8 cellular contexts compared by ENCODE assay signal in the genomic region with DNA sequence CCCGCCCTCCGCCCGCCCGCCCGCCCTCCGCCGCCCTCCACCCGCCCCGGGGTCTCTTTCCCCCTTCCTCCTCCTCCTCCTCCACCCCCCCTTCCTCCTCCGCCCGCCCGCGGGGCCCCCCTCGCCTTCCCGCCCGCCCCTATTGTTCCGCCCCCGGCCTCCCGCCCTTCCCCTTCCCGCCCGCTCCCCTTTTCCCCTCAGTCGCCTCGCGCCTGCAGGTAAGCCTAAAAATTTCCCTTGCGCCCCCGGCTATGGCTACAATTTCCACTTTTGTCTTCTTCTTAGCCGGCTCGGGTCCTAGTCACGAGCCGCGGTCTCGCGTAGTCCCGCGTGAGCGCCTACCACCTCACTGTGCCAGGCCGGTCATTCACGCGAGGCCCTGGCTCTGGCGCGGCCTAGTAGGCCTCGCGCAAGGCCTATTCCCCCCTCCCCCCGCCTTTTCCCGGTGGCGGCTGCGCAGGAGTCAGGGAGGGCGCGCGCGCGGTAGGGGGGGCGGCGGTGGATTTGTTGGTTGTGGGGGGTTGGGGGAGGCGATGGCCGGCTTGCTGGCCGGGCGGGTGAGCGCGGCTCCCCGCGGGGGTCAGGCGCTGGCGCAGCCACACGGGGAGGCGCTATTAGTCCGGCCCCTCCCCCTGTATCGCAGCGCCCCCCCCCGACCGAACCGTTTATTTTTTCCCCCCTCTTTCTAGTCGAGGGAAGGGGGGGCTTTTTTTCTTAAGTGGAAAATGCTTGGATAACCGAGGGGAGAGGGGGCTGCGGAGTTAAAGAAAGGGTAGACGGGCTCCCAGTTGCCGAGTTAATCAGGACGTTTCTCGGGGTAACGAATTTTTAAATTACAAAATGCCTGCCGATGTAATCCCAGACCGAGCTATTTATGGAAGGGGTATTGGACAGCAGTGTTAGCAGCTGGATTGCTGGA. TPM values are rescaled to one million over a fixed set of nuclear protein-coding genes. Genes with fewer than 3 reads are reported as not detected.
DNase-seq lines count a peak whose midpoint lies in the region; ATAC-seq and TF ChIP-seq lines count a peak whose summit lies in the region.

No MANE protein-coding gene starts in this region.

- POLR2A ChIA-PET in Caco-2 (lab: Charles Lee) = interaction anchor here (0.5 kb wide), 1 partner anchor 272 kb away, joined by 5 read pairs; no protein-coding TSS in a partner anchor

- H3K4me3 ChIP-seq in Caco-2 (ENCODE audit: low read depth, low read length) = peak overlapping the region; percentile 89

- H3K9me3 ChIP-seq in Caco-2 = no peaks in the 10 kb centered on the region

- CTCF ChIA-PET in Caco-2 (lab: Charles Lee) = interaction anchor here (0.7 to 1.0 kb wide), 2 partner anchors 23 to 27 kb away, joined by 3 read pairs; no protein-coding TSS in a partner anchor

- H3K4me1 Mint-ChIP-seq in Caco-2 (ENCODE audit: low read depth, unreplicated experiment) = peaks cover 26% of the 10 kb centered on the region
- peaks cover 36% of the 10 kb centered on the region for H3K4me1 Mint-ChIP-seq in activated CD4-positive, alpha-beta T cell treated with anti-CD3 and anti-CD28 coated beads, Interleukin-2, amount 10 ng/mL, durations not matched to agents 24 days and 14 days

- H3K27me3 Mint-ChIP-seq in Caco-2 (ENCODE audit: insufficient read depth, unreplicated experiment) = no peaks in the 10 kb centered on the region
- H3K27me3 Mint-ChIP-seq in activated CD4-positive, alpha-beta T cell treated with anti-CD3 and anti-CD28 coated beads, Interleukin-2, amount 10 ng/mL, durations not matched to agents 24 days and 14 days = no peaks in the 10 kb centered on the region

- peak; percentile 90 to 91 for DNase-seq in Caco-2
- peak; percentile 88 for DNase-seq in NCI-H226
- peak; percentile 92 for DNase-seq in activated CD4-positive, alpha-beta T cell treated with anti-CD3 and anti-CD28 coated beads, Interleukin-2, amount 10 ng/mL, durations not matched to agents 24 days and 14 days
- DNase-seq in left colon = peak; percentile 87 to 88
- DNase-seq in stimulated activated CD4-positive, alpha-beta T cell treated with anti-CD3 and anti-CD28 coated beads, Interleukin-15, amount 100 ng/mL, for 48 hours (ENCODE audit: low read depth in 2 of 2) = peak; percentile 54 to 58

- H3K4me1 ChIP-seq in Caco-2 = peaks cover 18% of the 10 kb centered on the region

- peak overlapping the region; percentile 79 for H3K4me3 Mint-ChIP-seq in Caco-2 (ENCODE audit: unreplicated experiment)
- peak overlapping the region; percentile 99 for H3K4me3 Mint-ChIP-seq in activated CD4-positive, alpha-beta T cell treated with anti-CD3 and anti-CD28 coated beads, Interleukin-2, amount 10 ng/mL, durations not matched to agents 24 days and 14 days

- H3K36me3 Mint-ChIP-seq in Caco-2 (ENCODE audit: insufficient read depth, unreplicated experiment) = peaks cover 76% of the 10 kb centered on the region
- peaks cover 53% of the 10 kb centered on the region for H3K36me3 Mint-ChIP-seq in activated CD4-positive, alpha-beta T cell treated with anti-CD3 and anti-CD28 coated beads, Interleukin-2, amount 10 ng/mL, durations not matched to agents 24 days and 14 days (ENCODE audit: low read depth)

- peak overlapping the region; percentile 95 for H3K27ac ChIP-seq in cingulate gyrus (ENCODE audit: low read depth, low read length)

- peaks cover 8% of the 10 kb centered on the region for H3K36me3 ChIP-seq in Caco-2 (ENCODE audit: control insufficient read depth, insufficient read depth, low read length)

- H3K9me3 Mint-ChIP-seq in Caco-2 (ENCODE audit: unreplicated experiment) = no peaks in the 10 kb centered on the region
- H3K9me3 Mint-ChIP-seq in activated CD4-positive, alpha-beta T cell treated with anti-CD3 and anti-CD28 coated beads, Interleukin-2, amount 10 ng/mL, durations not matched to agents 24 days and 14 days = no peaks in the 10 kb centered on the region

- BruUV-seq in Caco-2 (replicated peaks; lab: Mats Ljungman, UMichigan) = no TSS peak

- intact Hi-C loops in Caco-2 (cut with micrococcal nuclease; ENCODE audit: unreplicated experiment) (no loop called here), left colon (cut with DNase I, micrococcal nuclease) (no loop called here)
- intact Hi-C loops in activated CD4-positive, alpha-beta T cell treated with anti-CD3 and anti-CD28 coated beads, Interleukin-2, amount 10 ng/mL, durations not matched to agents 24 days and 14 days (cut with micrococcal nuclease) = loop anchor here (1.0 to 5.0 kb wide), 4 partner anchors 48 to 445 kb away; a partner anchor contains a TSS

- peak; percentile 15 to 45 for TF ChIP-seq CTCF in Caco-2 (IDR thresholded peaks at IDR 0.05; ENCODE audit: insufficient read depth in 1 of 2, low read depth in 1 of 2, low read length in 1 of 2, severe bottlenecking in 1 of 2, unreplicated experiment in 1 of 2)

- peak; percentile 34 for ATAC-seq in HG02642 (IDR thresholded peaks at IDR 0.05; ENCODE audit: poor library complexity, unreplicated experiment)
- peak; percentile 65 for ATAC-seq in left colon
- ATAC-seq in HG03095 (IDR thresholded peaks at IDR 0.05; ENCODE audit: unreplicated experiment) = no peak

- H3K27ac Mint-ChIP-seq in Caco-2 (ENCODE audit: unreplicated experiment) = peak overlapping the region; percentile 94
- H3K27ac Mint-ChIP-seq in activated CD4-positive, alpha-beta T cell treated with anti-CD3 and anti-CD28 coated beads, Interleukin-2, amount 10 ng/mL, durations not matched to agents 24 days and 14 days = peak overlapping the region; percentile 100

- H3K27me3 ChIP-seq in Caco-2 (replicated peaks; ENCODE audit: control insufficient read depth, insufficient read depth, low read length) = no peaks in the 10 kb centered on the region

RNA-seq across cellular contexts. Expression of a gene that starts 0.5 kb away (rescaled TPM):
- total RNA-seq in Caco-2 (2022) = 1,036 and 1,143 TPM in 2 replicates
- total RNA-seq in activated CD4-positive, alpha-beta T cell treated with anti-CD3 and anti-CD28 coated beads, Interleukin-2, amount 10 ng/mL, durations not matched to agents 24 days and 14 days = 942 and 960 TPM in 2 replicates
- total RNA-seq in left colon = 100 to 1,000 TPM; 586 to 592 TPM

RNA-seq across cellular contexts. Expression of a gene that starts 10.9 kb away (rescaled TPM):
- total RNA-seq in Caco-2 (2022) (395 and 400 TPM in 2 replicates), left colon (100 to 1,000 TPM; 447 to 662 TPM)
- total RNA-seq in activated CD4-positive, alpha-beta T cell treated with anti-CD3 and anti-CD28 coated beads, Interleukin-2, amount 10 ng/mL, durations not matched to agents 24 days and 14 days = 201 and 211 TPM in 2 replicates

RNA-seq across cellular contexts. Expression of a gene that starts 28.8 kb away (rescaled TPM):
- 0.28 and 0.48 TPM in 2 replicates for total RNA-seq in Caco-2 (2022)
- total RNA-seq in activated CD4-positive, alpha-beta T cell treated with anti-CD3 and anti-CD28 coated beads, Interleukin-2, amount 10 ng/mL, durations not matched to agents 24 days and 14 days = 0.09 TPM in 1 of 2 replicates, not detected in the other
- not detected for total RNA-seq in left colon

RNA-seq across cellular contexts. Expression of a gene that starts 46.8 kb away (rescaled TPM):
- total RNA-seq in Caco-2 (2022) (2.4 and 3.9 TPM in 2 replicates), left colon (1 to 10 TPM; 3.2 to 6.8 TPM)
- total RNA-seq in activated CD4-positive, alpha-beta T cell treated with anti-CD3 and anti-CD28 coated beads, Interleukin-2, amount 10 ng/mL, durations not matched to agents 24 days and 14 days = 13.5 and 15.3 TPM in 2 replicates

RNA-seq across cellular contexts. Expression of a gene that starts 48.7 kb away (rescaled TPM):
- total RNA-seq in Caco-2 (2022) = 43.9 and 50.7 TPM in 2 replicates
- total RNA-seq in activated CD4-positive, alpha-beta T cell treated with anti-CD3 and anti-CD28 coated beads, Interleukin-2, amount 10 ng/mL, durations not matched to agents 24 days and 14 days = 49.7 and 52.2 TPM in 2 replicates
- 10 to 100 TPM; 21.3 to 22.3 TPM for total RNA-seq in left colon
